2 cellular contexts compared by ENCODE assay signal in genomic region chr1:210170220-210170619, GRCh38.
A peak's percentile ranks its signal among the peaks of the same experiment; 100 is the strongest.
TF ChIP-seq lines count a peak whose summit lies in the region.

No MANE protein-coding gene starts in this region.

TF ChIP-seq in A549, 52 proteins besides CTCF, POLR2A, EP300 and RAD21 (continued from another document):
- no peak for TF ChIP-seq BHLHE40 (IDR thresholded peaks at IDR 0.05; ENCODE audit: low read depth, low read length)

TF ChIP-seq in K562, 482 proteins besides CTCF, POLR2A, EP300 and RAD21 (continued from another document):
- 0 out of 2 replicates have a peak, but pooled peaks have one; percentile 6 for TF ChIP-seq C11orf30 (IDR thresholded peaks at IDR 0.05; ENCODE audit: low read depth)
- TF ChIP-seq, protein P1, sequence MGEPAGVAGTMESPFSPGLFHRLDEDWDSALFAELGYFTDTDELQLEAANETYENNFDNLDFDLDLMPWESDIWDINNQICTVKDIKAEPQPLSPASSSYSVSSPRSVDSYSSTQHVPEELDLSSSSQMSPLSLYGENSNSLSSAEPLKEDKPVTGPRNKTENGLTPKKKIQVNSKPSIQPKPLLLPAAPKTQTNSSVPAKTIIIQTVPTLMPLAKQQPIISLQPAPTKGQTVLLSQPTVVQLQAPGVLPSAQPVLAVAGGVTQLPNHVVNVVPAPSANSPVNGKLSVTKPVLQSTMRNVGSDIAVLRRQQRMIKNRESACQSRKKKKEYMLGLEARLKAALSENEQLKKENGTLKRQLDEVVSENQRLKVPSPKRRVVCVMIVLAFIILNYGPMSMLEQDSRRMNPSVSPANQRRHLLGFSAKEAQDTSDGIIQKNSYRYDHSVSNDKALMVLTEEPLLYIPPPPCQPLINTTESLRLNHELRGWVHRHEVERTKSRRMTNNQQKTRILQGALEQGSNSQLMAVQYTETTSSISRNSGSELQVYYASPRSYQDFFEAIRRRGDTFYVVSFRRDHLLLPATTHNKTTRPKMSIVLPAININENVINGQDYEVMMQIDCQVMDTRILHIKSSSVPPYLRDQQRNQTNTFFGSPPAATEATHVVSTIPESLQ (CRISPR knock-in tag; IDR thresholded peaks at IDR 0.05): no peak
- peak; percentile 8; the same call in 1 of the 2 replicates for TF ChIP-seq MAFF (IDR thresholded peaks at IDR 0.05; ENCODE audit: low read length)
- TF ChIP-seq ZNF316 (IDR thresholded peaks at IDR 0.05): peak; percentile 36; the same call in 1 of the 2 replicates
